In genomic region chr15:29942548-29942947, GRCh38 we compare ENCODE assay signal across 15 cellular contexts.
DNase-seq lines count a peak whose midpoint lies in the region; ATAC-seq, FAIRE-seq and TF ChIP-seq lines count a peak whose summit lies in the region.
"Had no signal": no experiment of that assay in that cellular context is flagged by ENCODE, and none has a peak within 500 bp of the region (broad histone marks: within the 10 kb centered on the region; RNA-seq: fewer than 3 reads in every experiment).

No MANE protein-coding gene starts in this region.

- TF ChIP-seq CTCF in C4-2B (conservative IDR thresholded peaks at IDR 0.05) (peak; percentile 17), VCaP (conservative IDR thresholded peaks at IDR 0.05) (0 out of 2 replicates have a peak, but pooled peaks have one; percentile 11)

- peak; percentile 97 for ATAC-seq in left lobe of liver

- FAIRE-seq in urothelium cell line (lab: Jason Lieb, UNC): no peak
- FAIRE-seq: GM12892, GM18507, RCC 7860 had no signal

- DNase-seq in left lobe of liver (ENCODE audit: low spot score): peak; percentile 85
- no peak for DNase-seq in substantia nigra (lab: John Stamatoyannopoulos, UW)
- DNase-seq in urothelium cell line (ENCODE audit: low spot score): no peak
- no peak for DNase-seq in medulla oblongata (ENCODE audit: extremely low spot score)
- no peak for DNase-seq in RKO (ENCODE audit: low spot score)
- DNase-seq: C1 segment of cervical spinal cord, DMS79, MM.1S, NCI-H2081 treated with DMSO at 0.1 percent for 48 hours, NCI-H748 treated with DMSO at 0.1 percent for 48 hours had no signal

- H3K27ac ChIP-seq in C4-2B (no peak overlapping the region), VCaP (peak overlapping the region; percentile 45), substantia nigra (ENCODE audit: low read depth, low read length, poor library complexity, severe bottlenecking) (peak overlapping the region; percentile 74)
